Comparison of ENCODE assay signal across 8 cellular contexts in genomic region chr3:57555738-57556458, GRCh38.
DNase-seq lines count a peak whose midpoint lies in the region; ATAC-seq and TF ChIP-seq lines count a peak whose summit lies in the region.

A gene with protein sequence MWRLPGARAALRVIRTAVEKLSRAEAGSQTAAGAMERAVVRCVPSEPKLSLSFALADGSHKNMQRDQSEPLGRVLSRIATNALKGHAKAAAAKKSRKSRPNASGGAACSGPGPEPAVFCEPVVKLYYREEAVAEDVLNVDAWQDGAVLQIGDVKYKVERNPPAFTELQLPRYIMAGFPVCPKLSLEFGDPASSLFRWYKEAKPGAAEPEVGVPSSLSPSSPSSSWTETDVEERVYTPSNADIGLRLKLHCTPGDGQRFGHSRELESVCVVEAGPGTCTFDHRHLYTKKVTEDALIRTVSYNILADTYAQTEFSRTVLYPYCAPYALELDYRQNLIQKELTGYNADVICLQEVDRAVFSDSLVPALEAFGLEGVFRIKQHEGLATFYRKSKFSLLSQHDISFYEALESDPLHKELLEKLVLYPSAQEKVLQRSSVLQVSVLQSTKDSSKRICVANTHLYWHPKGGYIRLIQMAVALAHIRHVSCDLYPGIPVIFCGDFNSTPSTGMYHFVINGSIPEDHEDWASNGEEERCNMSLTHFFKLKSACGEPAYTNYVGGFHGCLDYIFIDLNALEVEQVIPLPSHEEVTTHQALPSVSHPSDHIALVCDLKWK (plus strand): TSS chr3:57556274. CDS start chr3:57556380, 106 bp downstream.

- H3K4me3 ChIP-seq in retinal pigment epithelial cell (ENCODE audit: low read length): peak within 1 kb of the TSS; percentile 73

- TF ChIP-seq CTCF in retinal pigment epithelial cell (conservative IDR thresholded peaks at IDR 0.05; ENCODE audit: low read depth, low read length): no peak

- DNase-seq in NCI-H2029 treated with DMSO at 0.1 percent for 48 hours (lab: John Stamatoyannopoulos, UW) (peak; percentile 48), T1000 (lab: John Stamatoyannopoulos, UW) (peak; percentile 95), astrocyte of the hippocampus (ENCODE audit: low read depth, low spot score) (peak; percentile 94), hypothalamus (lab: John Stamatoyannopoulos, UW) (peak; percentile 68 to 98 (median 85)), retinal pigment epithelial cell (ENCODE audit: low read depth) (peak; percentile 76), HPDE6-E6E7 (ENCODE audit: extremely low spot score) (no peak)

- ATAC-seq in GM18508 (IDR thresholded peaks at IDR 0.05; ENCODE audit: insufficient read depth, unreplicated experiment) (peak; percentile 61), HG02970 (IDR thresholded peaks at IDR 0.05; ENCODE audit: low FRiP score, unreplicated experiment) (peak; percentile 81)
